22 cellular contexts compared by ENCODE assay signal in the genomic region with DNA sequence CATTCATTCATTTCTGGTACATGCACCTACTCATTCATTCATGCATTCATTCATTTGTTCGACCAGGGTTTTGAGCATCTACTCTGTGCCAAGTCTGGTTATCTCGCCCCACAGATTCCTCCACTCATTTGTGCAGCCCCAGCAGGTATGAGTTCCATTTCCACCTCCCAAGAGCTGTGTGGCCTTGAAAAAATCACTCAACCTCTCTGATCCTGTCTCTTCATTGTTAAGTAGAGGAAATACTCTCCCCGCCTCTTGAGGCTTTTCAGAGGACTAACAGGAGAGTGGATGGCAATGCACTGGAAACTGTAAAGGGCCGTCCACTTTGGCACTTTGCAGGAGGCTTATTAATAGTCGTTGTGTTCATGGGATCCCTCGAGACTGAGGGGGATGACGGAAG.
DNase-seq lines count a peak whose midpoint lies in the region; ATAC-seq, FAIRE-seq and TF ChIP-seq lines count a peak whose summit lies in the region.
"Had no signal": no experiment of that assay in that cellular context is flagged by ENCODE, and none has a peak within 500 bp of the region (broad histone marks: within the 10 kb centered on the region; RNA-seq: fewer than 3 reads in every experiment).

No MANE protein-coding gene starts in this region.

- 3% methylated on average over 7 of the region's 7 CpGs for WGBS in K562 (ENCODE audit: insufficient coverage, low coverage, missing lambda C conversion rate)

- no peaks in the 10 kb centered on the region for H3K79me2 ChIP-seq in K562 (ENCODE audit: control insufficient read depth, insufficient read depth, low read length)

- in situ Hi-C loops in K562 (cut with MboI), result no loop called here

- no TSS peak for BruUV-seq in K562 (replicated peaks; lab: Mats Ljungman, UMichigan)

- H3K4me3 Mint-ChIP-seq in nephron, result peak overlapping the region in 2 of 3 experiments; percentile 10 to 23
- H3K4me3 Mint-ChIP-seq: B cell; CD4-positive, CD25-positive, alpha-beta regulatory T cell; CD8-positive, alpha-beta T cell had no signal

- peaks cover 80% of the 10 kb centered on the region for H3K4me1 Mint-ChIP-seq in nephron
- H3K4me1 Mint-ChIP-seq: B cell had no signal

- no peaks in the 10 kb centered on the region for H3K9me3 Mint-ChIP-seq in nephron
- H3K9me3 Mint-ChIP-seq: CD4-positive, CD25-positive, alpha-beta regulatory T cell; CD8-positive, alpha-beta T cell had no signal

- TF ChIP-seq CTCF in HEK293 (tag by site-specific recombination; IDR thresholded peaks at IDR 0.05), result no peak
- no peak for TF ChIP-seq CTCF in K562 (IDR thresholded peaks at IDR 0.05 in 2 of 3, conservative IDR thresholded peaks at IDR 0.05 in 1 of 3; ENCODE audit: insufficient read depth in 2 of 3, low read depth in 1 of 3, low read length in 3 of 3)
- no peak for TF ChIP-seq CTCF in nephron (IDR thresholded peaks at IDR 0.05; ENCODE audit: unreplicated experiment in 3 of 3)
- TF ChIP-seq CTCF in upper lobe of right lung (IDR thresholded peaks at IDR 0.05), result no peak

- no peak overlapping the region for H2AFZ ChIP-seq in K562 (ENCODE audit: low read depth, low read length)

- peaks cover 31% of the 10 kb centered on the region for H3K27me3 Mint-ChIP-seq in nephron (ENCODE audit: low read depth)

- H3K4me3 ChIP-seq in HEK293 (ENCODE audit: low read depth, low read length) (no peak overlapping the region), K562 (no peak overlapping the region), upper lobe of right lung (no peak overlapping the region)
- H3K4me3 ChIP-seq: BLaER1, GM12878 had no signal

- H3K27ac ChIP-seq in HEK293 (ENCODE audit: extremely low read depth, low read depth, low read length) (no peak overlapping the region), K562 (ENCODE audit: extremely low read depth, low read depth, low read length) (no peak overlapping the region), upper lobe of right lung (no peak overlapping the region)
- H3K27ac ChIP-seq: BLaER1, C4-2B had no signal

- CTCF ChIA-PET in HEK293 (lab: Yijun Ruan, JAX) (interaction anchor here (1.3 to 1.8 kb wide), 2 partner anchors 9 to 17 kb away, joined by 3 to 8 read pairs; no protein-coding TSS in a partner anchor), K562 (lab: Yijun Ruan, JAX; ENCODE audit: low intra/inter-chr PET ratio) (no interaction called here)

- POLR2A ChIA-PET in HEK293 (lab: Yijun Ruan, JAX), result no interaction called here
- POLR2A ChIA-PET in K562 (lab: Yijun Ruan, JAX), result no interaction called here

- H3K36me3 Mint-ChIP-seq in nephron (ENCODE audit: low read depth), result no peaks in the 10 kb centered on the region
- H3K36me3 Mint-ChIP-seq: CD4-positive, CD25-positive, alpha-beta regulatory T cell; CD8-positive, alpha-beta T cell had no signal

- no peak for TF ChIP-seq RAD21 in K562 (CRISPR knock-in tag; conservative IDR thresholded peaks at IDR 0.05 in 1 of 2, IDR thresholded peaks at IDR 0.05 in 1 of 2)

- no peaks in the 10 kb centered on the region for H3K9me1 ChIP-seq in K562 (ENCODE audit: control insufficient read depth, insufficient read depth, low read length)

- no peak for DNase-seq in K562 (ENCODE audit: extremely low read depth in 1 of 4, low spot score in 3 of 4)
- DNase-seq in D341Med (ENCODE audit: low spot score), result no peak
- DNase-seq in upper lobe of right lung, result no peak
- DNase-seq: Caco-2; CD4-positive, CD25-positive, alpha-beta regulatory T cell; CD8-positive, alpha-beta T cell; DMS 273 treated with DMSO at 0.1 percent for 48 hours; DMS79; EL; GDM1; GOT3; H7; HCEC 1CT had no signal

- H3K9ac ChIP-seq in K562 (ENCODE audit: insufficient read depth in 1 of 2, low read depth in 2 of 2, low read length in 2 of 2), result no peak overlapping the region
- H3K9ac ChIP-seq: BLaER1 had no signal

- intact Hi-C loops in K562 (cut with micrococcal nuclease), result no loop called here
- intact Hi-C loops in upper lobe of right lung (cut with DNase I), result no loop called here

- H3K4me1 ChIP-seq in HEK293 (ENCODE audit: control insufficient read depth, insufficient read depth, low read length), result no peaks in the 10 kb centered on the region; the same call in 1 of the 2 replicates
- H3K4me1 ChIP-seq in K562 (replicated peaks in 1 of 2; ENCODE audit: control insufficient read depth in 2 of 2, insufficient read depth in 2 of 2, low read length in 2 of 2), result peaks cover 5 to 13% of the 10 kb centered on the region in 2 experiments
- no peaks in the 10 kb centered on the region for H3K4me1 ChIP-seq in upper lobe of right lung
- H3K4me1 ChIP-seq: BLaER1, Caco-2 had no signal

- H4K20me1 ChIP-seq in K562 (replicated peaks; ENCODE audit: control insufficient read depth, insufficient read depth, low read length), result peaks cover 28% of the 10 kb centered on the region

- H3K27ac Mint-ChIP-seq in nephron, result peak overlapping the region; percentile 73 to 99 (median 75)
- H3K27ac Mint-ChIP-seq: B cell; CD8-positive, alpha-beta T cell had no signal

- FAIRE-seq in K562 (lab: Jason Lieb, UNC), result no peak
- FAIRE-seq: D721Med, GM12878, GM18507 had no signal

- H3K9me3 ChIP-seq in HEK293 (ENCODE audit: control insufficient read depth, insufficient read depth, low read depth, low read length) (no peaks in the 10 kb centered on the region), K562 (replicated peaks; ENCODE audit: control insufficient read depth, insufficient read depth, low read depth, low read length) (no peaks in the 10 kb centered on the region), upper lobe of right lung (no peaks in the 10 kb centered on the region)
- H3K9me3 ChIP-seq: BLaER1, Caco-2 had no signal

- H3K36me3 ChIP-seq in HEK293 (ENCODE audit: control insufficient read depth in 2 of 2, insufficient read depth in 1 of 2, low read length in 2 of 2) (no peaks in the 10 kb centered on the region), K562 (ENCODE audit: control insufficient read depth, insufficient read depth, low read length) (no peaks in the 10 kb centered on the region), upper lobe of right lung (no peaks in the 10 kb centered on the region)
- H3K36me3 ChIP-seq: BLaER1 had no signal

- H3K27me3 ChIP-seq in K562 (ENCODE audit: control insufficient read depth in 2 of 2, insufficient read depth in 2 of 2, low read length in 2 of 2) (peaks cover 2 to 25% of the 10 kb centered on the region in 2 experiments; a peak in 4 of 5 replicates), upper lobe of right lung (peaks cover 53% of the 10 kb centered on the region)

- ATAC-seq in K562, result no peak
- no peak for ATAC-seq in GM19023 (IDR thresholded peaks at IDR 0.05; ENCODE audit: unreplicated experiment)
- ATAC-seq in upper lobe of right lung, result no peak
- ATAC-seq: CD8-positive, alpha-beta T cell; GM12878 had no signal

- TF ChIP-seq EP300 in K562 (IDR thresholded peaks at IDR 0.05; ENCODE audit: low read length), result no peak

- no peak for TF ChIP-seq POLR2A in K562 (conservative IDR thresholded peaks at IDR 0.05)

- H3K4me2 ChIP-seq in K562 (ENCODE audit: insufficient read depth, low read length), result no peak overlapping the region
- H3K4me2 ChIP-seq: BLaER1 had no signal

TF ChIP-seq in HEK293, 187 proteins besides CTCF, POLR2A, EP300 and RAD21:
- TF ChIP-seq, protein P1, sequence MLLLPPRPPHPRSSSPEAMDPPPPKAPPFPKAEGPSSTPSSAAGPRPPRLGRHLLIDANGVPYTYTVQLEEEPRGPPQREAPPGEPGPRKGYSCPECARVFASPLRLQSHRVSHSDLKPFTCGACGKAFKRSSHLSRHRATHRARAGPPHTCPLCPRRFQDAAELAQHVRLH (tag by site-specific recombination; IDR thresholded peaks at IDR 0.05), result 0 out of 2 replicates have a peak, but pooled peaks have one; percentile 38
- TF ChIP-seq MZF1 (tag by site-specific recombination; IDR thresholded peaks at IDR 0.05; ENCODE audit: borderline replicate concordance), result no peak
- TF ChIP-seq ZNF24 (tag by site-specific recombination; IDR thresholded peaks at IDR 0.05), result 0 out of 2 replicates have a peak, but pooled peaks have one; percentile 28
- no peak for TF ChIP-seq ZNF112 (tag by site-specific recombination; IDR thresholded peaks at IDR 0.05)

TF ChIP-seq in K562, 482 proteins besides CTCF, POLR2A, EP300 and RAD21:
- peak; percentile 51 for TF ChIP-seq ZFP36 (IDR thresholded peaks at IDR 0.05; ENCODE audit: low read depth, low read length, partially characterized antibody)
- TF ChIP-seq BCOR (IDR thresholded peaks at IDR 0.05), result peak; percentile 91
- peak; percentile 85 for TF ChIP-seq RBM25 (IDR thresholded peaks at IDR 0.05; ENCODE audit: low read depth, low read length, severe bottlenecking)
- no peak for TF ChIP-seq ZNF316 (IDR thresholded peaks at IDR 0.05)
- peak; percentile 35 to 77; a peak in 3 of 4 replicates for TF ChIP-seq KDM1A (IDR thresholded peaks at IDR 0.05)
- peak; percentile 40; the same call in 1 of the 2 replicates for TF ChIP-seq ZNF24 (IDR thresholded peaks at IDR 0.05)
